In genomic region chr10:91797874-91798735, GRCh38 we compare ENCODE assay signal across 1 cellular context.
TF ChIP-seq lines count a peak whose summit lies in the region.

TNKS2 (plus strand) TSS chr10:91798426; CDS start chr10:91798691, 265 bp downstream.

TF ChIP-seq in HepG2, 621 proteins besides CTCF, POLR2A, EP300 and RAD21 (continued from another document and continues in another):
- TF ChIP-seq, protein P1, sequence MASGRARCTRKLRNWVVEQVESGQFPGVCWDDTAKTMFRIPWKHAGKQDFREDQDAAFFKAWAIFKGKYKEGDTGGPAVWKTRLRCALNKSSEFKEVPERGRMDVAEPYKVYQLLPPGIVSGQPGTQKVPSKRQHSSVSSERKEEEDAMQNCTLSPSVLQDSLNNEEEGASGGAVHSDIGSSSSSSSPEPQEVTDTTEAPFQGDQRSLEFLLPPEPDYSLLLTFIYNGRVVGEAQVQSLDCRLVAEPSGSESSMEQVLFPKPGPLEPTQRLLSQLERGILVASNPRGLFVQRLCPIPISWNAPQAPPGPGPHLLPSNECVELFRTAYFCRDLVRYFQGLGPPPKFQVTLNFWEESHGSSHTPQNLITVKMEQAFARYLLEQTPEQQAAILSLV (CRISPR knock-in tag; IDR thresholded peaks at IDR 0.05; ENCODE audit: borderline replicate concordance) = peak; percentile 63; the same call in 1 of the 2 replicates
- TF ChIP-seq MIXL1 (CRISPR knock-in tag; IDR thresholded peaks at IDR 0.05) (peak; percentile 63; the same call in 1 of the 2 replicates), KDM4B (CRISPR knock-in tag; IDR thresholded peaks at IDR 0.05) (peak; percentile 50; the same call in 1 of the 2 replicates), GTF2F1 (IDR thresholded peaks at IDR 0.05; ENCODE audit: low read length) (no peak), KDM5B (CRISPR knock-in tag; IDR thresholded peaks at IDR 0.05; ENCODE audit: borderline replicate concordance) (peak; percentile 56; the same call in 1 of the 2 replicates), TBX3 (IDR thresholded peaks at IDR 0.05; ENCODE audit: borderline replicate concordance) (no peak), DNMT1 (CRISPR knock-in tag; IDR thresholded peaks at IDR 0.05) (no peak), TMF1 (CRISPR knock-in tag; IDR thresholded peaks at IDR 0.05; ENCODE audit: low read depth) (peak; percentile 89), ZFP91 (CRISPR knock-in tag; IDR thresholded peaks at IDR 0.05; ENCODE audit: borderline replicate concordance) (0 out of 2 replicates have a peak, but pooled peaks have one; percentile 41), ZNF773 (CRISPR knock-in tag; IDR thresholded peaks at IDR 0.05; ENCODE audit: borderline replicate concordance) (0 out of 2 replicates have a peak, but pooled peaks have one; percentile 28), ZNF18 (CRISPR knock-in tag; IDR thresholded peaks at IDR 0.05; ENCODE audit: insufficient replicate concordance) (no peak), NFE2 (CRISPR knock-in tag; IDR thresholded peaks at IDR 0.05) (no peak), JDP2 (CRISPR knock-in tag; IDR thresholded peaks at IDR 0.05; ENCODE audit: borderline replicate concordance) (no peak; the same call in 1 of the 2 replicates), MTA3 (CRISPR knock-in tag; IDR thresholded peaks at IDR 0.05) (no peak), ZBTB21 (CRISPR knock-in tag; IDR thresholded peaks at IDR 0.05) (no peak; the same call in 1 of the 2 replicates), SP2 (CRISPR knock-in tag; IDR thresholded peaks at IDR 0.05) (no peak), ETV6 (CRISPR knock-in tag; conservative IDR thresholded peaks at IDR 0.05) (no peak), GATAD2A (CRISPR knock-in tag; IDR thresholded peaks at IDR 0.05) (peak; percentile 38; the same call in 1 of the 2 replicates), PHF21A (CRISPR knock-in tag; IDR thresholded peaks at IDR 0.05) (no peak; the same call in 1 of the 2 replicates), TEAD2 (CRISPR knock-in tag; IDR thresholded peaks at IDR 0.05) (no peak), PHF8 (CRISPR knock-in tag; IDR thresholded peaks at IDR 0.05) (peak; percentile 65), ZNF816 (CRISPR knock-in tag; IDR thresholded peaks at IDR 0.05; ENCODE audit: borderline replicate concordance) (peak; percentile 13; the same call in 1 of the 2 replicates), ISL2 (CRISPR knock-in tag; IDR thresholded peaks at IDR 0.05) (no peak; the same call in 1 of the 2 replicates), ARHGAP35 (CRISPR knock-in tag; IDR thresholded peaks at IDR 0.05; ENCODE audit: borderline replicate concordance) (no peak; the same call in 1 of the 2 replicates), ZNF335 (CRISPR knock-in tag; IDR thresholded peaks at IDR 0.05) (peak; percentile 52; the same call in 1 of the 2 replicates), ZBTB25 (CRISPR knock-in tag; IDR thresholded peaks at IDR 0.05) (peak; percentile 86), NCOA1 (CRISPR knock-in tag; IDR thresholded peaks at IDR 0.05) (peak; percentile 69; the same call in 1 of the 2 replicates), ZNF296 (CRISPR knock-in tag; conservative IDR thresholded peaks at IDR 0.05) (no peak), SATB2 (CRISPR knock-in tag; IDR thresholded peaks at IDR 0.05) (no peak), ZNF616 (CRISPR knock-in tag; IDR thresholded peaks at IDR 0.05; ENCODE audit: low read depth) (no peak), KMT2B (CRISPR knock-in tag; IDR thresholded peaks at IDR 0.05) (peak; percentile 84), SUZ12 (IDR thresholded peaks at IDR 0.05; ENCODE audit: low read depth, low read length) (no peak; the same call in 1 of the 2 replicates), NR3C1 (CRISPR knock-in tag; IDR thresholded peaks at IDR 0.05) (no peak), TCF12 (IDR thresholded peaks at IDR 0.05) (no peak), TCF12 (CRISPR knock-in tag; IDR thresholded peaks at IDR 0.05) (peak; percentile 76; the same call in 1 of the 2 replicates), NR1H2 (CRISPR knock-in tag; IDR thresholded peaks at IDR 0.05; ENCODE audit: borderline replicate concordance, low read depth) (no peak), ZNF839 (CRISPR knock-in tag; IDR thresholded peaks at IDR 0.05; ENCODE audit: borderline replicate concordance) (peak; percentile 24; the same call in 1 of the 2 replicates), ASH2L (IDR thresholded peaks at IDR 0.05; ENCODE audit: insufficient read length, low read depth, low read length) (peak; percentile 86), FOXC1 (CRISPR knock-in tag; IDR thresholded peaks at IDR 0.05; ENCODE audit: borderline replicate concordance) (peak; percentile 75), NR2F2 (IDR thresholded peaks at IDR 0.05; ENCODE audit: borderline replicate concordance, low read depth) (no peak), ZNF205 (CRISPR knock-in tag; IDR thresholded peaks at IDR 0.05) (peak; percentile 20; the same call in 1 of the 2 replicates), RBAK (CRISPR knock-in tag; IDR thresholded peaks at IDR 0.05) (no peak), RBFOX2 (IDR thresholded peaks at IDR 0.05; ENCODE audit: low read depth, low read length) (peak; percentile 97), KAT2B (IDR thresholded peaks at IDR 0.05; ENCODE audit: borderline replicate concordance, low read depth, low read length) (no peak)
- TF ChIP-seq, protein P2, sequence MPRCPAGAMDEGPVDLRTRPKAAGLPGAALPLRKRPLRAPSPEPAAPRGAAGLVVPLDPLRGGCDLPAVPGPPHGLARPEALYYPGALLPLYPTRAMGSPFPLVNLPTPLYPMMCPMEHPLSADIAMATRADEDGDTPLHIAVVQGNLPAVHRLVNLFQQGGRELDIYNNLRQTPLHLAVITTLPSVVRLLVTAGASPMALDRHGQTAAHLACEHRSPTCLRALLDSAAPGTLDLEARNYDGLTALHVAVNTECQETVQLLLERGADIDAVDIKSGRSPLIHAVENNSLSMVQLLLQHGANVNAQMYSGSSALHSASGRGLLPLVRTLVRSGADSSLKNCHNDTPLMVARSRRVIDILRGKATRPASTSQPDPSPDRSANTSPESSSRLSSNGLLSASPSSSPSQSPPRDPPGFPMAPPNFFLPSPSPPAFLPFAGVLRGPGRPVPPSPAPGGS (CRISPR knock-in tag; IDR thresholded peaks at IDR 0.05) = peak; percentile 85
- TF ChIP-seq, protein P3, sequence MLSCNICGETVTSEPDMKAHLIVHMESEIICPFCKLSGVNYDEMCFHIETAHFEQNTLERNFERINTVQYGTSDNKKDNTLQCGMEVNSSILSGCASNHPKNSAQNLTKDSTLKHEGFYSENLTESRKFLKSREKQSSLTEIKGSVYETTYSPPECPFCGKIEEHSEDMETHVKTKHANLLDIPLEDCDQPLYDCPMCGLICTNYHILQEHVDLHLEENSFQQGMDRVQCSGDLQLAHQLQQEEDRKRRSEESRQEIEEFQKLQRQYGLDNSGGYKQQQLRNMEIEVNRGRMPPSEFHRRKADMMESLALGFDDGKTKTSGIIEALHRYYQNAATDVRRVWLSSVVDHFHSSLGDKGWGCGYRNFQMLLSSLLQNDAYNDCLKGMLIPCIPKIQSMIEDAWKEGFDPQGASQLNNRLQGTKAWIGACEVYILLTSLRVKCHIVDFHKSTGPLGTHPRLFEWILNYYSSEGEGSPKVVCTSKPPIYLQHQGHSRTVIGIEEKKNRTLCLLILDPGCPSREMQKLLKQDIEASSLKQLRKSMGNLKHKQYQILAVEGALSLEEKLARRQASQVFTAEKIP (CRISPR knock-in tag; IDR thresholded peaks at IDR 0.05; ENCODE audit: borderline replicate concordance) = no peak
- TF ChIP-seq, protein P4, sequence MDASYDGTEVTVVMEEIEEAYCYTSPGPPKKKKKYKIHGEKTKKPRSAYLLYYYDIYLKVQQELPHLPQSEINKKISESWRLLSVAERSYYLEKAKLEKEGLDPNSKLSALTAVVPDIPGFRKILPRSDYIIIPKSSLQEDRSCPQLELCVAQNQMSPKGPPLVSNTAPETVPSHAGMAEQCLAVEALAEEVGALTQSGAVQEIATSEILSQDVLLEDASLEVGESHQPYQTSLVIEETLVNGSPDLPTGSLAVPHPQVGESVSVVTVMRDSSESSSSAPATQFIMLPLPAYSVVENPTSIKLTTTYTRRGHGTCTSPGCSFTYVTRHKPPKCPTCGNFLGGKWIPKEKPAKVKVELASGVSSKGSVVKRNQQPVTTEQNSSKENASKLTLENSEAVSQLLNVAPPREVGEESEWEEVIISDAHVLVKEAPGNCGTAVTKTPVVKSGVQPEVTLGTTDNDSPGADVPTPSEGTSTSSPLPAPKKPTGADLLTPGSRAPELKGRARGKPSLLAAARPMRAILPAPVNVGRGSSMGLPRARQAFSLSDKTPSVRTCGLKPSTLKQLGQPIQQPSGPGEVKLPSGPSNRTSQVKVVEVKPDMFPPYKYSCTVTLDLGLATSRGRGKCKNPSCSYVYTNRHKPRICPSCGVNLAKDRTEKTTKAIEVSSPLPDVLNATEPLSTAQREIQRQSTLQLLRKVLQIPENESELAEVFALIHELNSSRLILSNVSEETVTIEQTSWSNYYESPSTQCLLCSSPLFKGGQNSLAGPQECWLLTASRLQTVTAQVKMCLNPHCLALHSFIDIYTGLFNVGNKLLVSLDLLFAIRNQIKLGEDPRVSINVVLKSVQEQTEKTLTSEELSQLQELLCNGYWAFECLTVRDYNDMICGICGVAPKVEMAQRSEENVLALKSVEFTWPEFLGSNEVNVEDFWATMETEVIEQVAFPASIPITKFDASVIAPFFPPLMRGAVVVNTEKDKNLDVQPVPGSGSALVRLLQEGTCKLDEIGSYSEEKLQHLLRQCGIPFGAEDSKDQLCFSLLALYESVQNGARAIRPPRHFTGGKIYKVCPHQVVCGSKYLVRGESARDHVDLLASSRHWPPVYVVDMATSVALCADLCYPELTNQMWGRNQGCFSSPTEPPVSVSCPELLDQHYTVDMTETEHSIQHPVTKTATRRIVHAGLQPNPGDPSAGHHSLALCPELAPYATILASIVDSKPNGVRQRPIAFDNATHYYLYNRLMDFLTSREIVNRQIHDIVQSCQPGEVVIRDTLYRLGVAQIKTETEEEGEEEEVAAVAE (CRISPR knock-in tag; IDR thresholded peaks at IDR 0.05; ENCODE audit: borderline replicate concordance) = 0 out of 2 replicates have a peak, but pooled peaks have one; percentile 25
- TF ChIP-seq, protein P5, sequence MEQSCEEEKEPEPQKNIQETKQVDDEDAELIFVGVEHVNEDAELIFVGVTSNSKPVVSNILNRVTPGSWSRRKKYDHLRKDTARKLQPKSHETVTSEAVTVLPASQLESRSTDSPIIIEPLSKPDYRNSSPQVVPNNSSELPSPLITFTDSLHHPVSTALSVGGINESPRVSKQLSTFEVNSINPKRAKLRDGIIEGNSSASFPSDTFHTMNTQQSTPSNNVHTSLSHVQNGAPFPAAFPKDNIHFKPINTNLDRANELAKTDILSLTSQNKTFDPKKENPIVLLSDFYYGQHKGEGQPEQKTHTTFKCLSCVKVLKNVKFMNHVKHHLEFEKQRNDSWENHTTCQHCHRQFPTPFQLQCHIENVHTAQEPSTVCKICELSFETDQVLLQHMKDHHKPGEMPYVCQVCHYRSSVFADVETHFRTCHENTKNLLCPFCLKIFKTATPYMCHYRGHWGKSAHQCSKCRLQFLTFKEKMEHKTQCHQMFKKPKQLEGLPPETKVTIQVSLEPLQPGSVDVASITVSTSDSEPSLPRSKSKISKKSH (CRISPR knock-in tag; IDR thresholded peaks at IDR 0.05; ENCODE audit: borderline replicate concordance) = 0 out of 2 replicates have a peak, but pooled peaks have one; percentile 20
- TF ChIP-seq, protein P6, sequence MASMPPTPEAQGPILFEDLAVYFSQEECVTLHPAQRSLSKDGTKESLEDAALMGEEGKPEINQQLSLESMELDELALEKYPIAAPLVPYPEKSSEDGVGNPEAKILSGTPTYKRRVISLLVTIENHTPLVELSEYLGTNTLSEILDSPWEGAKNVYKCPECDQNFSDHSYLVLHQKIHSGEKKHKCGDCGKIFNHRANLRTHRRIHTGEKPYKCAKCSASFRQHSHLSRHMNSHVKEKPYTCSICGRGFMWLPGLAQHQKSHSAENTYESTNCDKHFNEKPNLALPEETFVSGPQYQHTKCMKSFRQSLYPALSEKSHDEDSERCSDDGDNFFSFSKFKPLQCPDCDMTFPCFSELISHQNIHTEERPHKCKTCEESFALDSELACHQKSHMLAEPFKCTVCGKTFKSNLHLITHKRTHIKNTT (CRISPR knock-in tag; IDR thresholded peaks at IDR 0.05) = no peak
